Comparison of ENCODE assay signal across 1 cellular context in the genomic region with DNA sequence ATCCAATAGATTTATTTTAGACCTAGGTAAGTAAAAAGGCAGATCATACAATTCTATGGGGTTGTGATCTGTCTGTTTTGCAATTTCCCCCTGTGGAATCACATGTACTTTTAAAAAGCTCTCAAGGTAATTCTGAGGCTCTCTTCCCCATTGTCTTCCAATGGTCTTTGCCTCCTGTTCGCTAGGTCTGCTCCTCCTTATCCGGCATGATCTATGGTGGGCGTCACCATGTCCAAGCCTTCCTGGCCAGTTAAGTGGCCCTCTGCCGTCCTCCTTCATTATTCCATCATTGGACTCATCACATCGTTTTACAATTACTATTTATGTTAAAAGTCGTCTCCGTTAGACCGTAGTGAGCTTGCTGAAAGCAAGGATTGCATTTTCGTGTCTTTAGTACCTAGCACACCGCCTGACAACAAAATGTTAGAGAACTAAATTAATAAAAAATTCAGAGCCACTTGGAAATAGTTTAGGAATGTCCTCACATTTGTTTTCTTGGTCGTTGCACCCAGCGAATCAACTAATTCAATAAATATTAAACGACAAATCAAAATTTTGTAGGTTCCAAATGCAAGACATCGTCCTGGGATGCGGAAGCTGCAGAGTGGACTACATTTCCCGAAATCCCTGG.
A peak's percentile ranks its signal among the peaks of the same experiment; 100 is the strongest.
TF ChIP-seq lines count a peak whose summit lies in the region.

No MANE protein-coding gene starts in this region.

TF ChIP-seq in GM12878, 131 proteins besides CTCF, POLR2A, EP300 and RAD21 (continued from another document):
- TF ChIP-seq, protein P1, sequence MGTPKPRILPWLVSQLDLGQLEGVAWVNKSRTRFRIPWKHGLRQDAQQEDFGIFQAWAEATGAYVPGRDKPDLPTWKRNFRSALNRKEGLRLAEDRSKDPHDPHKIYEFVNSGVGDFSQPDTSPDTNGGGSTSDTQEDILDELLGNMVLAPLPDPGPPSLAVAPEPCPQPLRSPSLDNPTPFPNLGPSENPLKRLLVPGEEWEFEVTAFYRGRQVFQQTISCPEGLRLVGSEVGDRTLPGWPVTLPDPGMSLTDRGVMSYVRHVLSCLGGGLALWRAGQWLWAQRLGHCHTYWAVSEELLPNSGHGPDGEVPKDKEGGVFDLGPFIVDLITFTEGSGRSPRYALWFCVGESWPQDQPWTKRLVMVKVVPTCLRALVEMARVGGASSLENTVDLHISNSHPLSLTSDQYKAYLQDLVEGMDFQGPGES (IDR thresholded peaks at IDR 0.05): no peak
- TF ChIP-seq SREBF1 (IDR thresholded peaks at IDR 0.05; ENCODE audit: low read length) (0 out of 2 replicates have a peak, but pooled peaks have one; percentile 15), MYB (IDR thresholded peaks at IDR 0.05; ENCODE audit: borderline replicate concordance, low read depth, low read length) (no peak), STAT1 (conservative IDR thresholded peaks at IDR 0.05) (no peak), TCF3 (IDR thresholded peaks at IDR 0.05; ENCODE audit: borderline replicate concordance, insufficient read depth, low read depth, low read length) (no peak), USF2 (IDR thresholded peaks at IDR 0.05; ENCODE audit: borderline replicate concordance, low read depth, low read length) (no peak), NFYA (IDR thresholded peaks at IDR 0.05; ENCODE audit: borderline replicate concordance, low read depth, low read length) (no peak), MAX (IDR thresholded peaks at IDR 0.05; ENCODE audit: low read depth, low read length) (no peak), IKZF1 (conservative IDR thresholded peaks at IDR 0.05) (no peak), HCFC1 (IDR thresholded peaks at IDR 0.05; ENCODE audit: low read length) (no peak; the same call in 1 of the 2 replicates), PRDM15 (CRISPR knock-in tag; IDR thresholded peaks at IDR 0.05) (no peak)
